In the genomic region with DNA sequence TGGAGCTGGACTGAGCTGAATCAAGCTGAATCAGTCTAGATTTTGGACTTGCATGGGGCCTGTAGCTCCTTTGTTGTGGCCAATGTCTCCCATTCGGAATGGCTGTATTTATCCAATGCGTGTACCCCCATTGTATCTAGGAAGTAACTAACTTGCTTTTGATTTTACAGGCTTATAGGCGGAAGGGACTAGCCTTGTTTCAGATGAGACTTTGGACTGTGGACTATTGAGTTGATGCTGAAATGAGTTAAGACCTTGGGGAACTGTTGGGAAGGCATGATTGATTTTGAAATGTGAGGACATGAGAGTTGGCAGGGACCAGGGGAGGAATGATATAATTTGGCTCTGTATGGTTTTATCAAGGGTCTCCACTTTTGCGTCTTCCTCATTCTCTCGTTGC, we compare ENCODE assay signal across 1 cellular context.
TF ChIP-seq lines count a peak whose summit lies in the region.

No MANE protein-coding gene starts in this region.

TF ChIP-seq in liver, 16 proteins besides CTCF, POLR2A, EP300 and RAD21 (continued from another document):
- TF ChIP-seq GABPA (IDR thresholded peaks at IDR 0.05 in 1 of 2, conservative IDR thresholded peaks at IDR 0.05 in 1 of 2) = no peak
TF ChIP-seq in liver: peak in this region for 6.
